In genomic region chr4:77434299-77435092, GRCh38 we compare ENCODE assay signal across 31 cellular contexts.
DNase-seq lines count a peak whose midpoint lies in the region; ATAC-seq, FAIRE-seq and TF ChIP-seq lines count a peak whose summit lies in the region.
"Had no signal": no experiment of that assay in that cellular context is flagged by ENCODE, and none has a peak within 500 bp of the region (broad histone marks: within the 10 kb centered on the region; RNA-seq: fewer than 3 reads in every experiment).

No MANE protein-coding gene starts in this region.

- no peak overlapping the region for H3K9ac ChIP-seq in liver (ENCODE audit: low read depth in 1 of 2, low read length in 2 of 2)
- no peak overlapping the region for H3K9ac ChIP-seq in HepG2 (ENCODE audit: insufficient read depth, low read depth, low read length)

- no peaks in the 10 kb centered on the region for H3K9me3 ChIP-seq in liver (ENCODE audit: control insufficient read depth in 4 of 4, low read length in 3 of 4)
- no peaks in the 10 kb centered on the region for H3K9me3 ChIP-seq in HepG2 (ENCODE audit: low read length)
- no peaks in the 10 kb centered on the region for H3K9me3 ChIP-seq in left ventricle myocardium inferior (replicated peaks)
- H3K9me3 ChIP-seq: left lung, suprapubic skin had no signal

- TF ChIP-seq RAD21 in liver (IDR thresholded peaks at IDR 0.05) (no peak), HepG2 (CRISPR knock-in tag; IDR thresholded peaks at IDR 0.05) (no peak)

- H3K36me3 ChIP-seq in liver (ENCODE audit: control insufficient read depth in 4 of 4, insufficient read depth in 3 of 4, low read depth in 1 of 4, low read length in 3 of 4) = no peaks in the 10 kb centered on the region
- no peaks in the 10 kb centered on the region for H3K36me3 ChIP-seq in HepG2 (replicated peaks in 1 of 2; ENCODE audit: control insufficient read depth in 1 of 2, insufficient read depth in 2 of 2, low read length in 2 of 2)
- no peaks in the 10 kb centered on the region for H3K36me3 ChIP-seq in left ventricle myocardium inferior
- H3K36me3 ChIP-seq: brain microvascular endothelial cell, left lung, suprapubic skin had no signal

- H3K4me3 ChIP-seq in liver (ENCODE audit: low read depth in 1 of 3, low read length in 3 of 3) = no peak overlapping the region
- H3K4me3 ChIP-seq in HepG2 (replicated peaks in 1 of 3; ENCODE audit: insufficient read depth in 1 of 3, low read depth in 2 of 3, low read length in 3 of 3) = no peak overlapping the region
- no peak overlapping the region for H3K4me3 ChIP-seq in left ventricle myocardium inferior
- H3K4me3 ChIP-seq: left lung, PC-9, suprapubic skin had no signal

- in situ Hi-C loops in HepG2 (cut with HindIII; ENCODE audit: extremely low pct_ligation_motif_present, low pct_unique_long_range_greater_than_20kb) = loop anchor here (5.0 kb wide), 1 partner anchor 47 kb away; no protein-coding TSS in a partner anchor

- TF ChIP-seq EP300 in HepG2 (IDR thresholded peaks at IDR 0.05; ENCODE audit: low read depth in 2 of 2, low read length in 2 of 2) (no peak), HepG2 (CRISPR knock-in tag; IDR thresholded peaks at IDR 0.05; ENCODE audit: borderline replicate concordance) (no peak)

- H4K20me1 ChIP-seq in HepG2 (ENCODE audit: insufficient read depth, low read length) = no peaks in the 10 kb centered on the region

- TF ChIP-seq CTCF in liver (IDR thresholded peaks at IDR 0.05; ENCODE audit: low read depth, low read length, missing input control) (no peak), HepG2 (CRISPR knock-in tag; IDR thresholded peaks at IDR 0.05) (no peak), left ventricle myocardium inferior (IDR thresholded peaks at IDR 0.05; ENCODE audit: borderline replicate concordance) (no peak)

- FAIRE-seq in HepG2 (lab: Jason Lieb, UNC) (no peak), RCC 7860 (lab: Jason Lieb, UNC) (no peak)

- H3K27ac ChIP-seq in liver (ENCODE audit: low read depth in 1 of 2, low read length in 2 of 2) (no peak overlapping the region), HepG2 (ENCODE audit: extremely low read length, insufficient read depth, low read length) (no peak overlapping the region), left ventricle myocardium inferior (replicated peaks) (peak overlapping the region; percentile 9)
- H3K27ac ChIP-seq: brain microvascular endothelial cell, left lung, PC-9, suprapubic skin had no signal

- no peaks in the 10 kb centered on the region for H3K79me2 ChIP-seq in HepG2 (ENCODE audit: insufficient read depth, low read length)

- peaks cover 0 to 8% (median 4%) of the 10 kb centered on the region in 4 donors for H3K4me1 ChIP-seq in liver (ENCODE audit: control insufficient read depth in 4 of 4, insufficient read depth in 4 of 4, low read length in 3 of 4)
- H3K4me1 ChIP-seq in HepG2 (ENCODE audit: insufficient read depth, low read length) = no peaks in the 10 kb centered on the region
- H3K4me1 ChIP-seq in left ventricle myocardium inferior = peaks cover 19% of the 10 kb centered on the region

- no peak overlapping the region for H3K4me2 ChIP-seq in HepG2 (ENCODE audit: low read depth, low read length)
- H3K4me2 ChIP-seq: PC-9 had no signal

- no peak for ATAC-seq in HepG2
- no peak for ATAC-seq in HG03196 (IDR thresholded peaks at IDR 0.05; ENCODE audit: unreplicated experiment)
- ATAC-seq: activated naive CD8-positive, alpha-beta T cell treated with anti-CD3 and anti-CD28 coated beads, Interleukin-2, amount 50 U/mL, for 24 hours; activated T-cell treated with anti-CD3 and anti-CD28 coated beads, Interleukin-2, amount 50 U/mL, for 4 hours; CD8-positive, alpha-beta T cell; left lung; natural killer cell; WTC11 had no signal

- CTCF ChIA-PET in HepG2 (lab: Yijun Ruan, JAX; ENCODE audit: low intra/inter-chr PET ratio, low total read pairs) = interaction anchor here (2.2 kb wide), 1 partner anchor 49 kb away, joined by 11 read pairs; no protein-coding TSS in a partner anchor

- H3K27me3 ChIP-seq in liver (ENCODE audit: control insufficient read depth in 4 of 4, insufficient read depth in 4 of 4, low read length in 3 of 4) = no peaks in the 10 kb centered on the region
- H3K27me3 ChIP-seq in HepG2 (ENCODE audit: control insufficient read depth in 1 of 2, insufficient read depth in 2 of 2, low read length in 2 of 2) = no peaks in the 10 kb centered on the region
- no peaks in the 10 kb centered on the region for H3K27me3 ChIP-seq in left ventricle myocardium inferior (ENCODE audit: low read depth)
- H3K27me3 ChIP-seq: brain microvascular endothelial cell, left lung, suprapubic skin had no signal

- intact Hi-C loops in HepG2 (cut with micrococcal nuclease; ENCODE audit: unreplicated experiment) = loop anchor here (5.0 kb wide), 2 partner anchors 67 to 192 kb away; no protein-coding TSS in a partner anchor
- intact Hi-C loops in left ventricle myocardium inferior (cut with micrococcal nuclease) = loop anchor here (5.0 kb wide), 1 partner anchor 47 kb away; no protein-coding TSS in a partner anchor
- intact Hi-C loops in posterior vena cava (cut with DNase I) = no loop called here

- BruUV-seq in HepG2 (replicated peaks; lab: Mats Ljungman, UMichigan) = no TSS peak

- WGBS in liver = 56% methylated on average over 10 of the region's 10 CpGs
- 13% methylated on average over 9 of the region's 10 CpGs for WGBS in HepG2 (ENCODE audit: low lambda C conversion rate)

- DNase-seq in HepG2 (ENCODE audit: low spot score) (no peak), left ventricle myocardium inferior (peak; percentile 21), posterior vena cava (ENCODE audit: low spot score) (peak; percentile 90), RCC 7860 (ENCODE audit: low spot score) (no peak), cerebellar nuclear complex (lab: John Stamatoyannopoulos, UW) (no peak), kidney tubule cell (ENCODE audit: low spot score) (no peak)
- DNase-seq: activated CD4-positive, alpha-beta T cell treated with anti-CD3 and anti-CD28 coated beads, Interleukin-2, amount 50 U/mL, for 1 hour; activated gamma-delta T cell treated with Interleukin-2 at 50 U/mL for 16 hours; activated naive CD8-positive, alpha-beta T cell treated with anti-CD3 and anti-CD28 coated beads, Interleukin-2, amount 50 U/mL, for 24 hours; activated T-cell treated with anti-CD3 and anti-CD28 coated beads, Interleukin-2, amount 50 U/mL, for 4 hours; brain microvascular endothelial cell; CD8-positive, alpha-beta T cell; cortex of kidney; foreskin melanocyte; GOT3; HFFc6; hippocampal formation; Karpas-422; left lung; natural killer cell; NCI-H1436; NCI-H510A; NK-92 treated with Interleukin-12 subunit alpha and Interleukin-12 subunit beta, amount 100 ng/mL, for 24 hours; occipital lobe; PC-9; stimulated activated CD4-positive, alpha-beta T cell treated with anti-CD3 and anti-CD28 coated beads, Interleukin-2, amount 100 ng/mL, for 48 hours; T1000 had no signal

- no peak overlapping the region for H2AFZ ChIP-seq in HepG2 (ENCODE audit: low read length)
- H2AFZ ChIP-seq: PC-9 had no signal

- TF ChIP-seq POLR2A in HepG2 (IDR thresholded peaks at IDR 0.05; ENCODE audit: insufficient read depth in 1 of 2, low read depth in 2 of 2, low read length in 2 of 2) = no peak

- POLR2A ChIA-PET in HepG2 (lab: Yijun Ruan, JAX) = no interaction called here

TF ChIP-seq in liver, 16 proteins besides CTCF, POLR2A, EP300 and RAD21:
- TF ChIP-seq GABPA (IDR thresholded peaks at IDR 0.05 in 1 of 2, conservative IDR thresholded peaks at IDR 0.05 in 1 of 2) (no peak), EGR1 (IDR thresholded peaks at IDR 0.05; ENCODE audit: low read depth in 2 of 2) (no peak), ATF3 (IDR thresholded peaks at IDR 0.05) (no peak), FOXA2 (IDR thresholded peaks at IDR 0.05) (no peak), MAX (IDR thresholded peaks at IDR 0.05) (no peak), NR2F2 (IDR thresholded peaks at IDR 0.05) (peak; percentile 72)

TF ChIP-seq in HepG2, 621 proteins besides CTCF, POLR2A, EP300 and RAD21 (continues in another document):
- TF ChIP-seq ZFP36 (IDR thresholded peaks at IDR 0.05; ENCODE audit: borderline replicate concordance, low read depth, low read length, partially characterized antibody) (no peak), ESRRA (CRISPR knock-in tag; IDR thresholded peaks at IDR 0.05; ENCODE audit: low read depth) (no peak), THAP7 (CRISPR knock-in tag; IDR thresholded peaks at IDR 0.05) (no peak), NR2F6 (IDR thresholded peaks at IDR 0.05) (no peak), NR2F6 (CRISPR knock-in tag; IDR thresholded peaks at IDR 0.05) (no peak), CBX2 (IDR thresholded peaks at IDR 0.05; ENCODE audit: low read depth, low read length) (no peak), CBX2 (CRISPR knock-in tag; IDR thresholded peaks at IDR 0.05; ENCODE audit: low read depth) (no peak), GATAD2A (CRISPR knock-in tag; IDR thresholded peaks at IDR 0.05) (no peak), HOMEZ (CRISPR knock-in tag; IDR thresholded peaks at IDR 0.05; ENCODE audit: low read depth) (no peak), ZBTB14 (CRISPR knock-in tag; IDR thresholded peaks at IDR 0.05) (no peak), SIN3B (IDR thresholded peaks at IDR 0.05; ENCODE audit: low read length) (no peak)

Comparison
In these comparisons a context has a peak if more than half of its experiments do, and no peak if none do; other contexts are left out.
1. DNase-seq: peak in left ventricle myocardium inferior (single experiment) and posterior vena cava (single experiment); none in HepG2 (single experiment), RCC 7860 (single experiment), cerebellar nuclear complex (0 of 2) and kidney tubule cell (single experiment).
2. intact Hi-C loops: an anchor here in HepG2 (5.0 kb wide) and left ventricle myocardium inferior (5.0 kb wide); none called in posterior vena cava.